8 cellular contexts compared by ENCODE assay signal in genomic region chr19:21082011-21082975, GRCh38. TPM values are rescaled to one million over a fixed set of nuclear protein-coding genes. Genes with fewer than 3 reads are reported as not detected.
A peak's percentile ranks its signal among the peaks of the same experiment; 100 is the strongest.
DNase-seq lines count a peak whose midpoint lies in the region; ATAC-seq and TF ChIP-seq lines count a peak whose summit lies in the region.

TSS of gene ZNF714 (plus strand) at chr19:21082203. CDS start at chr19:21098269, 16,066 bp downstream.

- CTCF ChIA-PET in PC-9 (lab: Charles Lee): interaction anchor here (0.6 kb wide), 1 partner anchor 422 kb away, joined by 3 read pairs; no protein-coding TSS in a partner anchor

- no peaks in the 10 kb centered on the region for H3K27me3 ChIP-seq in PC-9 (ENCODE audit: insufficient read depth, low read depth)
- H3K27me3 ChIP-seq in fibroblast of lung (ENCODE audit: control insufficient read depth, insufficient read depth, low read length): no peaks in the 10 kb centered on the region

- no peaks in the 10 kb centered on the region for H3K27me3 Mint-ChIP-seq in activated T-cell treated with anti-CD3 and anti-CD28 coated beads, Interleukin-2, amount 50 U/mL, for 72 hours (ENCODE audit: low read depth)
- no peaks in the 10 kb centered on the region for H3K27me3 Mint-ChIP-seq in naive thymus-derived CD8-positive, alpha-beta T cell
- no peaks in the 10 kb centered on the region for H3K27me3 Mint-ChIP-seq in stimulated activated naive B cell treated with anti-CD40 and anti-IgM and Interleukin-4, amounts not matched to agents 10 μg/mL and 1 μg/mL and 100 μg/mL, for 72 hours

- TF ChIP-seq CTCF in PC-9 (conservative IDR thresholded peaks at IDR 0.05): no peak
- TF ChIP-seq CTCF in fibroblast of lung (conservative IDR thresholded peaks at IDR 0.05 in 1 of 2, IDR thresholded peaks at IDR 0.05 in 1 of 2; ENCODE audit: low read depth in 1 of 2, low read length in 2 of 2): no peak

- H3K4me2 ChIP-seq in PC-9 (peak within 1 kb of the TSS; percentile 76), fibroblast of lung (ENCODE audit: extremely low read depth, insufficient read depth, low read length) (peak within 1 kb of the TSS; percentile 51)

- H3K27ac ChIP-seq in PC-9 (no peak within 1 kb of the TSS; the same call in 1 of the 2 replicates), fibroblast of lung (ENCODE audit: insufficient read depth, low read length) (peak within 1 kb of the TSS; percentile 78)

- H3K4me3 ChIP-seq in PC-9 (peak within 1 kb of the TSS; percentile 62), fibroblast of lung (replicated peaks in 1 of 4; ENCODE audit: control extremely low read depth in 1 of 4, insufficient read depth in 1 of 4, low read depth in 3 of 4, low read length in 4 of 4) (peak within 1 kb of the TSS; percentile 52 to 75 (median 60))

- DNase-seq in COLO668 (lab: John Stamatoyannopoulos, UW; ENCODE audit: unreplicated experiment): peak; percentile 86
- DNase-seq in HUDEP-2 (lab: John Stamatoyannopoulos, UW; ENCODE audit: unreplicated experiment in 76 of 76): peak in 71 of 76 experiments; percentile 8 to 82 (median 61)
- peak; percentile 80 to 86 for DNase-seq in PC-9
- DNase-seq in activated T-cell treated with anti-CD3 and anti-CD28 coated beads, Interleukin-2, amount 50 U/mL, for 72 hours: peak; percentile 81 to 88
- DNase-seq in fibroblast of lung (ENCODE audit: low read depth in 2 of 2): peak; percentile 83 to 84
- peak; percentile 63 to 91 (median 80) for DNase-seq in naive thymus-derived CD8-positive, alpha-beta T cell
- peak; percentile 85 for DNase-seq in stimulated activated naive B cell treated with anti-CD40 and anti-IgM and Interleukin-4, amounts not matched to agents 10 μg/mL and 1 μg/mL and 100 μg/mL, for 72 hours

- H3K9me3 ChIP-seq in PC-9 (ENCODE audit: insufficient read depth, low read depth) (no peaks in the 10 kb centered on the region; the same call in 1 of the 2 replicates), fibroblast of lung (ENCODE audit: control insufficient read depth, insufficient read depth, low read depth, low read length) (no peaks in the 10 kb centered on the region)

- peaks cover 6% of the 10 kb centered on the region; the same call in 1 of the 2 replicates for H3K79me2 ChIP-seq in PC-9 (ENCODE audit: low read depth)
- peaks cover 5% of the 10 kb centered on the region for H3K79me2 ChIP-seq in fibroblast of lung (ENCODE audit: control insufficient read depth, insufficient read depth, low read length)

- H3K36me3 ChIP-seq in PC-9 (ENCODE audit: low read depth): no peaks in the 10 kb centered on the region
- no peaks in the 10 kb centered on the region for H3K36me3 ChIP-seq in fibroblast of lung (ENCODE audit: control insufficient read depth, insufficient read depth, low read length)

- H3K9me3 Mint-ChIP-seq in activated T-cell treated with anti-CD3 and anti-CD28 coated beads, Interleukin-2, amount 50 U/mL, for 72 hours: no peaks in the 10 kb centered on the region
- H3K9me3 Mint-ChIP-seq in naive thymus-derived CD8-positive, alpha-beta T cell: peaks cover 0 to 10% (median 0%) of the 10 kb centered on the region in 9 donors
- no peaks in the 10 kb centered on the region for H3K9me3 Mint-ChIP-seq in stimulated activated naive B cell treated with anti-CD40 and anti-IgM and Interleukin-4, amounts not matched to agents 10 μg/mL and 1 μg/mL and 100 μg/mL, for 72 hours

- no peaks in the 10 kb centered on the region for H4K20me1 ChIP-seq in PC-9 (ENCODE audit: insufficient read depth)
- H4K20me1 ChIP-seq in fibroblast of lung (ENCODE audit: control insufficient read depth, extremely low read depth, insufficient read depth, low read length): no peaks in the 10 kb centered on the region

- POLR2A ChIA-PET in PC-9 (lab: Charles Lee; ENCODE audit: unreplicated experiment): interaction anchor here (0.5 to 0.7 kb wide), 3 partner anchors 48 to 247 kb away, joined by 3 to 5 read pairs (median 3); partner anchors contain the start of gene ZNF708
- POLR2A ChIA-PET in naive thymus-derived CD8-positive, alpha-beta T cell (lab: Charles Lee): interaction anchor here (0.5 to 1.5 kb wide), 6 partner anchors 10 to 423 kb away, joined by 3 to 6 read pairs (median 4); partner anchors contain the start of genes ZNF429, ZNF430 and ZNF66

- no peaks in the 10 kb centered on the region for H3F3A ChIP-seq in PC-9 (ENCODE audit: insufficient read depth, low read depth)

- peaks cover 37% of the 10 kb centered on the region for H3K4me1 Mint-ChIP-seq in activated T-cell treated with anti-CD3 and anti-CD28 coated beads, Interleukin-2, amount 50 U/mL, for 72 hours (ENCODE audit: low read depth)
- peaks cover 7 to 17% (median 8%) of the 10 kb centered on the region in 4 donors for H3K4me1 Mint-ChIP-seq in naive thymus-derived CD8-positive, alpha-beta T cell
- H3K4me1 Mint-ChIP-seq in stimulated activated naive B cell treated with anti-CD40 and anti-IgM and Interleukin-4, amounts not matched to agents 10 μg/mL and 1 μg/mL and 100 μg/mL, for 72 hours: peaks cover 6 to 22% of the 10 kb centered on the region in 2 donors

- H3K9ac ChIP-seq in fibroblast of lung (ENCODE audit: insufficient read depth, low read length): peak within 1 kb of the TSS; percentile 58

- peak; percentile 97 for ATAC-seq in GM21367 (IDR thresholded peaks at IDR 0.05; ENCODE audit: unreplicated experiment)
- ATAC-seq in activated T-cell treated with anti-CD3 and anti-CD28 coated beads, Interleukin-2, amount 50 U/mL, for 72 hours (replicated peaks in 1 of 2): peak; percentile 96 to 98
- ATAC-seq in naive thymus-derived CD8-positive, alpha-beta T cell: peak; percentile 100
- peak; percentile 99 for ATAC-seq in stimulated activated naive B cell treated with anti-CD40 and anti-IgM and Interleukin-4, amounts not matched to agents 10 μg/mL and 1 μg/mL and 100 μg/mL, for 72 hours (replicated peaks)

- H3K27ac Mint-ChIP-seq in activated T-cell treated with anti-CD3 and anti-CD28 coated beads, Interleukin-2, amount 50 U/mL, for 72 hours: peak within 1 kb of the TSS; percentile 96
- H3K27ac Mint-ChIP-seq in naive thymus-derived CD8-positive, alpha-beta T cell: peak within 1 kb of the TSS; percentile 90 to 99 (median 95)
- H3K27ac Mint-ChIP-seq in stimulated activated naive B cell treated with anti-CD40 and anti-IgM and Interleukin-4, amounts not matched to agents 10 μg/mL and 1 μg/mL and 100 μg/mL, for 72 hours: peak within 1 kb of the TSS; percentile 99

- H3K4me3 Mint-ChIP-seq in activated T-cell treated with anti-CD3 and anti-CD28 coated beads, Interleukin-2, amount 50 U/mL, for 72 hours: peak within 1 kb of the TSS; percentile 99
- H3K4me3 Mint-ChIP-seq in naive thymus-derived CD8-positive, alpha-beta T cell: peak within 1 kb of the TSS; percentile 98 to 100 (median 99)
- peak within 1 kb of the TSS; percentile 100 for H3K4me3 Mint-ChIP-seq in stimulated activated naive B cell treated with anti-CD40 and anti-IgM and Interleukin-4, amounts not matched to agents 10 μg/mL and 1 μg/mL and 100 μg/mL, for 72 hours

- H3K9me2 ChIP-seq in PC-9 (ENCODE audit: insufficient read depth): no peaks in the 10 kb centered on the region

- peaks cover 0 to 27% of the 10 kb centered on the region in 2 donors for H3K36me3 Mint-ChIP-seq in activated T-cell treated with anti-CD3 and anti-CD28 coated beads, Interleukin-2, amount 50 U/mL, for 72 hours (ENCODE audit: insufficient read depth in 2 of 2)
- peaks cover 0 to 31% (median 21%) of the 10 kb centered on the region in 3 donors for H3K36me3 Mint-ChIP-seq in naive thymus-derived CD8-positive, alpha-beta T cell
- H3K36me3 Mint-ChIP-seq in stimulated activated naive B cell treated with anti-CD40 and anti-IgM and Interleukin-4, amounts not matched to agents 10 μg/mL and 1 μg/mL and 100 μg/mL, for 72 hours: peaks cover 17 to 29% of the 10 kb centered on the region in 2 donors

- intact Hi-C loops in PC-9 (cut with micrococcal nuclease; ENCODE audit: unreplicated experiment): no loop called here

- no TSS peak for BruUV-seq in PC-9 (replicated peaks; lab: Mats Ljungman, UMichigan)

- H2AFZ ChIP-seq in PC-9 (peak within 1 kb of the TSS; percentile 81), fibroblast of lung (ENCODE audit: low read length) (peak within 1 kb of the TSS; percentile 73)

- H3K4me1 ChIP-seq in PC-9 (replicated peaks; ENCODE audit: insufficient read depth) (no peaks in the 10 kb centered on the region; the same call in 1 of the 2 replicates), fibroblast of lung (ENCODE audit: control insufficient read depth, extremely low read depth, insufficient read depth, low read length) (no peaks in the 10 kb centered on the region)

RNA-seq across cellular contexts. Expression of gene ZNF714, which starts in this region (rescaled TPM):
- 7.5 and 8.0 TPM in 2 replicates for total RNA-seq in PC-9 (2021)
- 10 to 100 TPM; 23.9 to 35.7 TPM for total RNA-seq in activated T-cell treated with anti-CD3 and anti-CD28 coated beads, Interleukin-2, amount 50 U/mL, for 72 hours
- 3.1 and 6.9 TPM in 2 replicates for total RNA-seq in fibroblast of lung
- polyA plus RNA-seq in fibroblast of lung: 5.6 and 7.2 TPM in 2 replicates
- polyA plus RNA-seq in fibroblast of lung (2012): 2.6 and 3.1 TPM in 2 replicates
- polyA minus RNA-seq in fibroblast of lung (ENCODE audit: low replicate concordance): 0.31 and 4.0 TPM in 2 replicates
- total RNA-seq in naive thymus-derived CD8-positive, alpha-beta T cell: 10 to 100 TPM; 11.5 to 12.8 TPM
- 10 to 100 TPM in 2 of 3 donors, 1 to 10 TPM in 1; 6.3 to 14.9 (median 14.3) TPM for polyA plus RNA-seq in naive thymus-derived CD8-positive, alpha-beta T cell
